Comparison of ENCODE assay signal across 29 cellular contexts in the genomic region with DNA sequence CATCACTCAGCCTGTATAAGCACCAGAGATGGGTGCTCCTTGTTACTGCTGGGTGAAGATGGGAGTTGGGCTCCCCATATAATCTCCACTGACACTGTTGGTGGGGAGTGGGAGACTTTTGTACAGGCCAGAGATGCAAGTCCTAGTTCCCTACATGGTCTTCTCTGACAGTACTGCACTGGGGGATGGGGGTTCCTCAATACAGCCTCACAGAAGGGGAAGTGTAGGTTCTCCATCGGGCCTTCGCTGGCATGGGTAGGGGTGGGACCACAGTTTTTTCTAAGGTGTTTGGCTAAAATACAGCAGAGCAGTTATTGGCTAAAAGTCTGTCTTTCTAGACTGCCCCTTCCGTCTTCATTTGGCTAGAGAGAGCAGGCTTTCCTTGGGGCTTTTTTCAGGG.
"Had no signal": no experiment of that assay in that cellular context is flagged by ENCODE, and none has a peak within 500 bp of the region (broad histone marks: within the 10 kb centered on the region; RNA-seq: fewer than 3 reads in every experiment).

No MANE protein-coding gene starts in this region.

- ATAC-seq: activated CD4-positive, CD25-positive, alpha-beta regulatory T cell treated with anti-CD3 and anti-CD28 coated beads, Interleukin-2, amount 50 U/mL, for 24 hours; activated naive CD8-positive, alpha-beta T cell treated with anti-CD3 and anti-CD28 coated beads, Interleukin-2, amount 50 U/mL, for 24 hours; activated T-helper 17 cell treated with anti-CD3 and anti-CD28 coated beads, Interleukin-2, amount 50 U/mL, for 72 hours; effector memory CD8-positive, alpha-beta T cell; gastroesophageal sphincter; stimulated activated memory B cell treated with anti-CD40 and anti-IgM and Interleukin-4, amounts not matched to agents 10 μg/mL and 1 μg/mL and 100 μg/mL, for 72 hours; stimulated activated naive CD8-positive, alpha-beta T cell treated with anti-CD3 and anti-CD28 coated beads, Interleukin-15, amount 100 ng/mL, for 72 hours had no signal

- H3K27ac Mint-ChIP-seq: activated CD4-positive, alpha-beta memory T cell treated with anti-CD3 and anti-CD28 coated beads for 36 hours; activated CD4-positive, alpha-beta T cell treated with anti-CD3 and anti-CD28 coated beads, Interleukin-2, amount 10 ng/mL, durations not matched to agents 24 days and 14 days; activated naive CD4-positive, alpha-beta T cell treated with anti-CD3 and anti-CD28 coated beads, Interleukin-2, amount 50 U/mL, for 24 hours; activated naive CD8-positive, alpha-beta T cell treated with anti-CD3 and anti-CD28 coated beads, Interleukin-2, amount 50 U/mL, for 24 hours; activated T-helper 17 cell treated with anti-CD3 and anti-CD28 coated beads, Interleukin-2, amount 50 U/mL, for 72 hours; effector memory CD8-positive, alpha-beta T cell; mesothelial cell of epicardium; naive B cell; stimulated activated memory B cell treated with anti-CD40 and anti-IgM and Interleukin-4, amounts not matched to agents 10 μg/mL and 1 μg/mL and 100 μg/mL, for 72 hours; stimulated activated naive CD8-positive, alpha-beta T cell treated with anti-CD3 and anti-CD28 coated beads, Interleukin-15, amount 100 ng/mL, for 72 hours; type B pancreatic cell had no signal

- H3K27me3 ChIP-seq: gastroesophageal sphincter, right atrium auricular region, vagina had no signal

- H3K9me3 ChIP-seq: vagina had no signal

- H3K27ac ChIP-seq: gastroesophageal sphincter, right atrium auricular region, vagina, WERI-Rb-1 had no signal

- H3K36me3 Mint-ChIP-seq: activated naive CD4-positive, alpha-beta T cell treated with anti-CD3 and anti-CD28 coated beads, Interleukin-2, amount 50 U/mL, for 24 hours; mesothelial cell of epicardium; stimulated activated memory B cell treated with anti-CD40 and anti-IgM and Interleukin-4, amounts not matched to agents 10 μg/mL and 1 μg/mL and 100 μg/mL, for 72 hours; type B pancreatic cell had no signal

- H3K4me1 ChIP-seq: right atrium auricular region, vagina had no signal

- H3K36me3 ChIP-seq: gastroesophageal sphincter, right atrium auricular region, vagina, WERI-Rb-1 had no signal

- H3K4me3 ChIP-seq: gastroesophageal sphincter, right atrium auricular region, smooth muscle cell, vagina had no signal

- DNase-seq: activated CD4-positive, alpha-beta memory T cell treated with anti-CD3 and anti-CD28 coated beads for 36 hours; activated CD4-positive, alpha-beta T cell treated with anti-CD3 and anti-CD28 coated beads, Interleukin-2, amount 10 ng/mL, durations not matched to agents 24 days and 14 days; activated CD8-positive, alpha-beta memory T cell treated with anti-CD3 and anti-CD28 coated beads, Interleukin-2, amount 50 U/mL, for 4 hours; activated gamma-delta T cell treated with Interleukin-2 at 50 U/mL for 16 hours; activated naive CD8-positive, alpha-beta T cell treated with anti-CD3 and anti-CD28 coated beads, Interleukin-2, amount 50 U/mL, for 24 hours; activated T-cell treated with anti-CD3 and anti-CD28 coated beads, Interleukin-2, amount 50 U/mL, for 1 hour; amygdala; caudate nucleus; cortex of kidney; effector memory CD8-positive, alpha-beta T cell; erythroblast; hippocampal formation; naive B cell; stimulated activated CD4-positive, alpha-beta T cell treated with anti-CD3 and anti-CD28 coated beads, Interleukin-1b, Interleukin-23, amount 100 ng/mL, for 48 hours; stimulated activated CD4-positive, alpha-beta T cell treated with anti-CD3 and anti-CD28 coated beads, Interleukin-4, amount 100 ng/mL, for 4 hours; stimulated activated CD8-positive, alpha-beta memory T cell treated with anti-CD3 and anti-CD28 coated beads, Interleukin-4, amount 100 ng/mL, for 48 hours; stimulated activated naive CD8-positive, alpha-beta T cell treated with anti-CD3 and anti-CD28 coated beads, Interleukin-15, amount 100 ng/mL, for 72 hours; substantia nigra; WERI-Rb-1 had no signal

- H3K4me1 Mint-ChIP-seq: activated CD4-positive, alpha-beta T cell treated with anti-CD3 and anti-CD28 coated beads, Interleukin-2, amount 10 ng/mL, durations not matched to agents 24 days and 14 days; activated naive CD4-positive, alpha-beta T cell treated with anti-CD3 and anti-CD28 coated beads, Interleukin-2, amount 50 U/mL, for 24 hours; activated naive CD8-positive, alpha-beta T cell treated with anti-CD3 and anti-CD28 coated beads, Interleukin-2, amount 50 U/mL, for 24 hours; activated T-helper 17 cell treated with anti-CD3 and anti-CD28 coated beads, Interleukin-2, amount 50 U/mL, for 72 hours; mesothelial cell of epicardium; naive B cell; stimulated activated memory B cell treated with anti-CD40 and anti-IgM and Interleukin-4, amounts not matched to agents 10 μg/mL and 1 μg/mL and 100 μg/mL, for 72 hours; stimulated activated naive CD8-positive, alpha-beta T cell treated with anti-CD3 and anti-CD28 coated beads, Interleukin-15, amount 100 ng/mL, for 72 hours had no signal

- H3K4me3 Mint-ChIP-seq: activated CD4-positive, alpha-beta memory T cell treated with anti-CD3 and anti-CD28 coated beads for 36 hours; activated CD4-positive, alpha-beta T cell treated with anti-CD3 and anti-CD28 coated beads, Interleukin-2, amount 10 ng/mL, durations not matched to agents 24 days and 14 days; activated naive CD4-positive, alpha-beta T cell treated with anti-CD3 and anti-CD28 coated beads, Interleukin-2, amount 50 U/mL, for 24 hours; activated naive CD8-positive, alpha-beta T cell treated with anti-CD3 and anti-CD28 coated beads, Interleukin-2, amount 50 U/mL, for 24 hours; activated T-helper 17 cell treated with anti-CD3 and anti-CD28 coated beads, Interleukin-2, amount 50 U/mL, for 72 hours; effector memory CD8-positive, alpha-beta T cell; mesothelial cell of epicardium; naive B cell; stimulated activated memory B cell treated with anti-CD40 and anti-IgM and Interleukin-4, amounts not matched to agents 10 μg/mL and 1 μg/mL and 100 μg/mL, for 72 hours; stimulated activated naive CD8-positive, alpha-beta T cell treated with anti-CD3 and anti-CD28 coated beads, Interleukin-15, amount 100 ng/mL, for 72 hours; type B pancreatic cell had no signal
